In genomic region chr14:102684276-102684663, GRCh38 we compare ENCODE assay signal across 2 cellular contexts.
TF ChIP-seq lines count a peak whose summit lies in the region.

No MANE protein-coding gene starts in this region.

TF ChIP-seq in GM23338, 12 proteins besides CTCF, POLR2A, EP300 and RAD21 (continued from another document):
- TF ChIP-seq JUNB (IDR thresholded peaks at IDR 0.05; ENCODE audit: unreplicated experiment) (no peak), STAT1 (IDR thresholded peaks at IDR 0.05; ENCODE audit: unreplicated experiment) (no peak), ZNF331 (CRISPR knock-in tag; IDR thresholded peaks at IDR 0.05; ENCODE audit: low read depth) (no peak), ETS1 (IDR thresholded peaks at IDR 0.05) (no peak), POLR2AphosphoS5 (IDR thresholded peaks at IDR 0.05; ENCODE audit: low read depth) (no peak), CREB1 (CRISPR knock-in tag; IDR thresholded peaks at IDR 0.05; ENCODE audit: low read depth) (no peak)
- TF ChIP-seq, protein P1, sequence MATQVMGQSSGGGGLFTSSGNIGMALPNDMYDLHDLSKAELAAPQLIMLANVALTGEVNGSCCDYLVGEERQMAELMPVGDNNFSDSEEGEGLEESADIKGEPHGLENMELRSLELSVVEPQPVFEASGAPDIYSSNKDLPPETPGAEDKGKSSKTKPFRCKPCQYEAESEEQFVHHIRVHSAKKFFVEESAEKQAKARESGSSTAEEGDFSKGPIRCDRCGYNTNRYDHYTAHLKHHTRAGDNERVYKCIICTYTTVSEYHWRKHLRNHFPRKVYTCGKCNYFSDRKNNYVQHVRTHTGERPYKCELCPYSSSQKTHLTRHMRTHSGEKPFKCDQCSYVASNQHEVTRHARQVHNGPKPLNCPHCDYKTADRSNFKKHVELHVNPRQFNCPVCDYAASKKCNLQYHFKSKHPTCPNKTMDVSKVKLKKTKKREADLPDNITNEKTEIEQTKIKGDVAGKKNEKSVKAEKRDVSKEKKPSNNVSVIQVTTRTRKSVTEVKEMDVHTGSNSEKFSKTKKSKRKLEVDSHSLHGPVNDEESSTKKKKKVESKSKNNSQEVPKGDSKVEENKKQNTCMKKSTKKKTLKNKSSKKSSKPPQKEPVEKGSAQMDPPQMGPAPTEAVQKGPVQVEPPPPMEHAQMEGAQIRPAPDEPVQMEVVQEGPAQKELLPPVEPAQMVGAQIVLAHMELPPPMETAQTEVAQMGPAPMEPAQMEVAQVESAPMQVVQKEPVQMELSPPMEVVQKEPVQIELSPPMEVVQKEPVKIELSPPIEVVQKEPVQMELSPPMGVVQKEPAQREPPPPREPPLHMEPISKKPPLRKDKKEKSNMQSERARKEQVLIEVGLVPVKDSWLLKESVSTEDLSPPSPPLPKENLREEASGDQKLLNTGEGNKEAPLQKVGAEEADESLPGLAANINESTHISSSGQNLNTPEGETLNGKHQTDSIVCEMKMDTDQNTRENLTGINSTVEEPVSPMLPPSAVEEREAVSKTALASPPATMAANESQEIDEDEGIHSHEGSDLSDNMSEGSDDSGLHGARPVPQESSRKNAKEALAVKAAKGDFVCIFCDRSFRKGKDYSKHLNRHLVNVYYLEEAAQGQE (IDR thresholded peaks at IDR 0.05; ENCODE audit: unreplicated experiment) = no peak
- TF ChIP-seq, protein P2, sequence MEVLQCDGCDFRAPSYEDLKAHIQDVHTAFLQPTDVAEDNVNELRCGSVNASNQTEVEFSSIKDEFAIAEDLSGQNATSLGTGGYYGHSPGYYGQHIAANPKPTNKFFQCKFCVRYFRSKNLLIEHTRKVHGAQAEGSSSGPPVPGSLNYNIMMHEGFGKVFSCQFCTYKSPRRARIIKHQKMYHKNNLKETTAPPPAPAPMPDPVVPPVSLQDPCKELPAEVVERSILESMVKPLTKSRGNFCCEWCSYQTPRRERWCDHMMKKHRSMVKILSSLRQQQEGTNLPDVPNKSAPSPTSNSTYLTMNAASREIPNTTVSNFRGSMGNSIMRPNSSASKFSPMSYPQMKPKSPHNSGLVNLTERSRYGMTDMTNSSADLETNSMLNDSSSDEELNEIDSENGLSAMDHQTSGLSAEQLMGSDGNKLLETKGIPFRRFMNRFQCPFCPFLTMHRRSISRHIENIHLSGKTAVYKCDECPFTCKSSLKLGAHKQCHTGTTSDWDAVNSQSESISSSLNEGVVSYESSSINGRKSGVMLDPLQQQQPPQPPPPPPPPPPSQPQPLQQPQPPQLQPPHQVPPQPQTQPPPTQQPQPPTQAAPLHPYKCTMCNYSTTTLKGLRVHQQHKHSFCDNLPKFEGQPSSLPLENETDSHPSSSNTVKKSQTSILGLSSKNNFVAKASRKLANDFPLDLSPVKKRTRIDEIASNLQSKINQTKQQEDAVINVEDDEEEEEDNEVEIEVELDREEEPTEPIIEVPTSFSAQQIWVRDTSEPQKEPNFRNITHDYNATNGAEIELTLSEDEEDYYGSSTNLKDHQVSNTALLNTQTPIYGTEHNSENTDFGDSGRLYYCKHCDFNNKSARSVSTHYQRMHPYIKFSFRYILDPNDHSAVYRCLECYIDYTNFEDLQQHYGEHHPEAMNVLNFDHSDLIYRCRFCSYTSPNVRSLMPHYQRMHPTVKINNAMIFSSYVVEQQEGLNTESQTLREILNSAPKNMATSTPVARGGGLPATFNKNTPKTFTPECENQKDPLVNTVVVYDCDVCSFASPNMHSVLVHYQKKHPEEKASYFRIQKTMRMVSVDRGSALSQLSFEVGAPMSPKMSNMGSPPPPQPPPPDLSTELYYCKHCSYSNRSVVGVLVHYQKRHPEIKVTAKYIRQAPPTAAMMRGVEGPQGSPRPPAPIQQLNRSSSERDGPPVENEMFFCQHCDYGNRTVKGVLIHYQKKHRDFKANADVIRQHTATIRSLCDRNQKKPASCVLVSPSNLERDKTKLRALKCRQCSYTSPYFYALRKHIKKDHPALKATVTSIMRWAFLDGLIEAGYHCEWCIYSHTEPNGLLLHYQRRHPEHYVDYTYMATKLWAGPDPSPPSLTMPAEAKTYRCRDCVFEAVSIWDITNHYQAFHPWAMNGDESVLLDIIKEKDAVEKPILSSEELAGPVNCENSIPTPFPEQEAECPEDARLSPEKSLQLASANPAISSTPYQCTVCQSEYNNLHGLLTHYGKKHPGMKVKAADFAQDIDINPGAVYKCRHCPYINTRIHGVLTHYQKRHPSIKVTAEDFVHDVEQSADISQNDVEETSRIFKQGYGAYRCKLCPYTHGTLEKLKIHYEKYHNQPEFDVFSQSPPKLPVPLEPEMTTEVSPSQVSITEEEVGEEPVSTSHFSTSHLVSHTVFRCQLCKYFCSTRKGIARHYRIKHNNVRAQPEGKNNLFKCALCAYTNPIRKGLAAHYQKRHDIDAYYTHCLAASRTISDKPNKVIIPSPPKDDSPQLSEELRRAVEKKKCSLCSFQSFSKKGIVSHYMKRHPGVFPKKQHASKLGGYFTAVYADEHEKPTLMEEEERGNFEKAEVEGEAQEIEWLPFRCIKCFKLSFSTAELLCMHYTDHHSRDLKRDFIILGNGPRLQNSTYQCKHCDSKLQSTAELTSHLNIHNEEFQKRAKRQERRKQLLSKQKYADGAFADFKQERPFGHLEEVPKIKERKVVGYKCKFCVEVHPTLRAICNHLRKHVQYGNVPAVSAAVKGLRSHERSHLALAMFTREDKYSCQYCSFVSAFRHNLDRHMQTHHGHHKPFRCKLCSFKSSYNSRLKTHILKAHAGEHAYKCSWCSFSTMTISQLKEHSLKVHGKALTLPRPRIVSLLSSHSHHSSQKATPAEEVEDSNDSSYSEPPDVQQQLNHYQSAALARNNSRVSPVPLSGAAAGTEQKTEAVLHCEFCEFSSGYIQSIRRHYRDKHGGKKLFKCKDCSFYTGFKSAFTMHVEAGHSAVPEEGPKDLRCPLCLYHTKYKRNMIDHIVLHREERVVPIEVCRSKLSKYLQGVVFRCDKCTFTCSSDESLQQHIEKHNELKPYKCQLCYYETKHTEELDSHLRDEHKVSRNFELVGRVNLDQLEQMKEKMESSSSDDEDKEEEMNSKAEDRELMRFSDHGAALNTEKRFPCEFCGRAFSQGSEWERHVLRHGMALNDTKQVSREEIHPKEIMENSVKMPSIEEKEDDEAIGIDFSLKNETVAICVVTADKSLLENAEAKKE (CRISPR knock-in tag; IDR thresholded peaks at IDR 0.05) = no peak
TF ChIP-seq in GM23338: peak in this region for 0.

TF ChIP-seq in HepG2, 621 proteins besides CTCF, POLR2A, EP300 and RAD21 (continued from another document and continues in another):
- TF ChIP-seq ZNF34 (CRISPR knock-in tag; IDR thresholded peaks at IDR 0.05; ENCODE audit: borderline replicate concordance) (no peak), FLYWCH1 (CRISPR knock-in tag; IDR thresholded peaks at IDR 0.05) (no peak), GATAD2A (CRISPR knock-in tag; IDR thresholded peaks at IDR 0.05) (peak; percentile 31; the same call in 1 of the 2 replicates), ZHX1 (CRISPR knock-in tag; IDR thresholded peaks at IDR 0.05; ENCODE audit: low read depth) (no peak), HNF4A (CRISPR knock-in tag; IDR thresholded peaks at IDR 0.05) (peak; percentile 66), JUND (CRISPR knock-in tag; IDR thresholded peaks at IDR 0.05) (no peak), AKAP8 (CRISPR knock-in tag; IDR thresholded peaks at IDR 0.05) (no peak), HNF4G (IDR thresholded peaks at IDR 0.05; ENCODE audit: borderline replicate concordance, low read depth, low read length) (peak; percentile 57; the same call in 1 of the 2 replicates), HNF4G (CRISPR knock-in tag; IDR thresholded peaks at IDR 0.05; ENCODE audit: borderline replicate concordance, low read depth) (no peak), FOXK2 (IDR thresholded peaks at IDR 0.05) (no peak), KDM3A (CRISPR knock-in tag; IDR thresholded peaks at IDR 0.05; ENCODE audit: low read depth) (0 out of 2 replicates have a peak, but pooled peaks have one; percentile 8), SP1 (IDR thresholded peaks at IDR 0.05) (no peak), SP1 (CRISPR knock-in tag; IDR thresholded peaks at IDR 0.05) (no peak), MAF1 (CRISPR knock-in tag; IDR thresholded peaks at IDR 0.05; ENCODE audit: borderline replicate concordance) (no peak), TP53 (CRISPR knock-in tag; conservative IDR thresholded peaks at IDR 0.05) (0 out of 2 replicates have a peak, but pooled peaks have one; percentile 33)
- TF ChIP-seq, protein P3, sequence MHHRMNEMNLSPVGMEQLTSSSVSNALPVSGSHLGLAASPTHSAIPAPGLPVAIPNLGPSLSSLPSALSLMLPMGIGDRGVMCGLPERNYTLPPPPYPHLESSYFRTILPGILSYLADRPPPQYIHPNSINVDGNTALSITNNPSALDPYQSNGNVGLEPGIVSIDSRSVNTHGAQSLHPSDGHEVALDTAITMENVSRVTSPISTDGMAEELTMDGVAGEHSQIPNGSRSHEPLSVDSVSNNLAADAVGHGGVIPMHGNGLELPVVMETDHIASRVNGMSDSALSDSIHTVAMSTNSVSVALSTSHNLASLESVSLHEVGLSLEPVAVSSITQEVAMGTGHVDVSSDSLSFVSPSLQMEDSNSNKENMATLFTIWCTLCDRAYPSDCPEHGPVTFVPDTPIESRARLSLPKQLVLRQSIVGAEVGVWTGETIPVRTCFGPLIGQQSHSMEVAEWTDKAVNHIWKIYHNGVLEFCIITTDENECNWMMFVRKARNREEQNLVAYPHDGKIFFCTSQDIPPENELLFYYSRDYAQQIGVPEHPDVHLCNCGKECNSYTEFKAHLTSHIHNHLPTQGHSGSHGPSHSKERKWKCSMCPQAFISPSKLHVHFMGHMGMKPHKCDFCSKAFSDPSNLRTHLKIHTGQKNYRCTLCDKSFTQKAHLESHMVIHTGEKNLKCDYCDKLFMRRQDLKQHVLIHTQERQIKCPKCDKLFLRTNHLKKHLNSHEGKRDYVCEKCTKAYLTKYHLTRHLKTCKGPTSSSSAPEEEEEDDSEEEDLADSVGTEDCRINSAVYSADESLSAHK (CRISPR knock-in tag; IDR thresholded peaks at IDR 0.05; ENCODE audit: borderline replicate concordance) = no peak
- TF ChIP-seq, protein P4, sequence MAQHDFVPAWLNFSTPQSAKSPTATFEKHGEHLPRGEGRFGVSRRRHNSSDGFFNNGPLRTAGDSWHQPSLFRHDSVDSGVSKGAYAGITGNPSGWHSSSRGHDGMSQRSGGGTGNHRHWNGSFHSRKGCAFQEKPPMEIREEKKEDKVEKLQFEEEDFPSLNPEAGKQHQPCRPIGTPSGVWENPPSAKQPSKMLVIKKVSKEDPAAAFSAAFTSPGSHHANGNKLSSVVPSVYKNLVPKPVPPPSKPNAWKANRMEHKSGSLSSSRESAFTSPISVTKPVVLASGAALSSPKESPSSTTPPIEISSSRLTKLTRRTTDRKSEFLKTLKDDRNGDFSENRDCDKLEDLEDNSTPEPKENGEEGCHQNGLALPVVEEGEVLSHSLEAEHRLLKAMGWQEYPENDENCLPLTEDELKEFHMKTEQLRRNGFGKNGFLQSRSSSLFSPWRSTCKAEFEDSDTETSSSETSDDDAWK (CRISPR knock-in tag; IDR thresholded peaks at IDR 0.05) = no peak
- TF ChIP-seq, protein P5, sequence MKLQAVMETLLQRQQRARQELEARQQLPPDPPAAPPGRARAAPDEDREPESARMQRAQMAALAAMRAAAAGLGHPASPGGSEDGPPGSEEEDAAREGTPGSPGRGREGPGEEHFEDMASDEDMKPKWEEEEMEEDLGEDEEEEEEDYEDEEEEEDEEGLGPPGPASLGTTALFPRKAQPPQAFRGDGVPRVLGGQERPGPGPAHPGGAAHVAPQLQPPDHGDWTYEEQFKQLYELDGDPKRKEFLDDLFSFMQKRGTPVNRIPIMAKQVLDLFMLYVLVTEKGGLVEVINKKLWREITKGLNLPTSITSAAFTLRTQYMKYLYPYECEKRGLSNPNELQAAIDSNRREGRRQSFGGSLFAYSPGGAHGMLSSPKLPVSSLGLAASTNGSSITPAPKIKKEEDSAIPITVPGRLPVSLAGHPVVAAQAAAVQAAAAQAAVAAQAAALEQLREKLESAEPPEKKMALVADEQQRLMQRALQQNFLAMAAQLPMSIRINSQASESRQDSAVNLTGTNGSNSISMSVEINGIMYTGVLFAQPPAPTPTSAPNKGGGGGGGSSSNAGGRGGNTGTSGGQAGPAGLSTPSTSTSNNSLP (IDR thresholded peaks at IDR 0.05; ENCODE audit: low read depth, low read length) = peak; percentile 74
- TF ChIP-seq, protein P6, sequence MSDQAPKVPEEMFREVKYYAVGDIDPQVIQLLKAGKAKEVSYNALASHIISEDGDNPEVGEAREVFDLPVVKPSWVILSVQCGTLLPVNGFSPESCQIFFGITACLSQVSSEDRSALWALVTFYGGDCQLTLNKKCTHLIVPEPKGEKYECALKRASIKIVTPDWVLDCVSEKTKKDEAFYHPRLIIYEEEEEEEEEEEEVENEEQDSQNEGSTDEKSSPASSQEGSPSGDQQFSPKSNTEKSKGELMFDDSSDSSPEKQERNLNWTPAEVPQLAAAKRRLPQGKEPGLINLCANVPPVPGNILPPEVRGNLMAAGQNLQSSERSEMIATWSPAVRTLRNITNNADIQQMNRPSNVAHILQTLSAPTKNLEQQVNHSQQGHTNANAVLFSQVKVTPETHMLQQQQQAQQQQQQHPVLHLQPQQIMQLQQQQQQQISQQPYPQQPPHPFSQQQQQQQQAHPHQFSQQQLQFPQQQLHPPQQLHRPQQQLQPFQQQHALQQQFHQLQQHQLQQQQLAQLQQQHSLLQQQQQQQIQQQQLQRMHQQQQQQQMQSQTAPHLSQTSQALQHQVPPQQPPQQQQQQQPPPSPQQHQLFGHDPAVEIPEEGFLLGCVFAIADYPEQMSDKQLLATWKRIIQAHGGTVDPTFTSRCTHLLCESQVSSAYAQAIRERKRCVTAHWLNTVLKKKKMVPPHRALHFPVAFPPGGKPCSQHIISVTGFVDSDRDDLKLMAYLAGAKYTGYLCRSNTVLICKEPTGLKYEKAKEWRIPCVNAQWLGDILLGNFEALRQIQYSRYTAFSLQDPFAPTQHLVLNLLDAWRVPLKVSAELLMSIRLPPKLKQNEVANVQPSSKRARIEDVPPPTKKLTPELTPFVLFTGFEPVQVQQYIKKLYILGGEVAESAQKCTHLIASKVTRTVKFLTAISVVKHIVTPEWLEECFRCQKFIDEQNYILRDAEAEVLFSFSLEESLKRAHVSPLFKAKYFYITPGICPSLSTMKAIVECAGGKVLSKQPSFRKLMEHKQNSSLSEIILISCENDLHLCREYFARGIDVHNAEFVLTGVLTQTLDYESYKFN (CRISPR knock-in tag; conservative IDR thresholded peaks at IDR 0.05) = peak; percentile 46
